Comparison of ENCODE assay signal across 8 cellular contexts in the genomic region with DNA sequence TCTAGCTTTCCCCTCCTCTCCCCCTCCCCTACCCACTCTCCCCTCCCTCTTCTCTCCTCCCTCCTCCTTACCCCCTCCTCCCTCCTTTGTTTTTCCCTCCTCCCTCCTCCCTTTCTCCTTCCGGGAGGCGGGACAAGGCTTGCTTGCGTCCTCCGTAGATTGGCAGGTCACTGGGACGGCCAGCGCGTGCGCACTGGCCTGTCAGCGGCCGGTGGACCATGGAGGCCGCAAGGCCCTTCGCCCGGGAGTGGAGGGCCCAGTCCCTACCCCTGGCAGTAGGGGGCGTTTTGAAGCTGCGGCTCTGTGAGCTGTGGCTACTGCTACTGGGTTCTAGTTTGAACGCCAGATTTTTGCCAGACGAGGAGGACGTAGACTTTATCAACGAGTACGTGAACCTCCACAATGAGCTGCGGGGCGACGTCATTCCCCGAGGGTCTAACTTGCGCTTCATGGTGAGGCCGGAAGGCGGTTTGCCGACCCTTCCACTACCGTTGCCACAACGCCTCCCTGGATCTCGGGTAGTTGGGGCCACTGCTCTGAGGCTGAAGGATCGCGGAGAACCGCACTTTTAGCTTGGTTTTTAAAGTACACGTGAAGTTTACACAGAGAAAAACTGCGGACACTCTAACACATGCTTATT. TPM values are rescaled to one million over a fixed set of nuclear protein-coding genes. Genes with fewer than 3 reads are reported as not detected.
DNase-seq lines count a peak whose midpoint lies in the region; ATAC-seq and TF ChIP-seq lines count a peak whose summit lies in the region.

TSS of gene GLIPR1L2 (plus strand) at position 191 of the 640 bp plus-strand sequence. CDS start at position 219, 28 bp downstream.

- peak within 1 kb of the TSS; percentile 92 for H3K27ac Mint-ChIP-seq in endodermal cell

- H3K4me1 ChIP-seq in endodermal cell (ENCODE audit: control insufficient read depth, insufficient read depth, low read length) = no peaks in the 10 kb centered on the region

- 80 to 85% methylated on average over 19 to 36 of the region's 36 CpGs for WGBS in endodermal cell (ENCODE audit: insufficient coverage in 1 of 2, insufficient read length in 1 of 2), 2 experiments

- H3K9me3 ChIP-seq in endodermal cell (ENCODE audit: control insufficient read depth, low read length) = no peaks in the 10 kb centered on the region

- peaks cover 3% of the 10 kb centered on the region for H3K4me1 Mint-ChIP-seq in endodermal cell

- H3K9me3 Mint-ChIP-seq in endodermal cell = no peaks in the 10 kb centered on the region

- ATAC-seq in GM19467 (IDR thresholded peaks at IDR 0.05; ENCODE audit: unreplicated experiment) = peak; percentile 99

- H3K27me3 Mint-ChIP-seq in endodermal cell (ENCODE audit: insufficient read depth) = no peaks in the 10 kb centered on the region

- H3K36me3 Mint-ChIP-seq in endodermal cell (ENCODE audit: low read depth) = no peaks in the 10 kb centered on the region

- DNase-seq in COLO829 (ENCODE audit: low spot score) (peak; percentile 55), HS-27A (ENCODE audit: low read depth) (peak; percentile 93), NK-92 (lab: John Stamatoyannopoulos, UW; ENCODE audit: unreplicated experiment) (peak; percentile 15), endodermal cell (peak; percentile 100), mesenteric fat pad (ENCODE audit: low spot score) (peak; percentile 96)
- peak; percentile 70 for DNase-seq in activated CD8-positive, alpha-beta memory T cell treated with anti-CD3 and anti-CD28 coated beads, Interleukin-2, amount 50 U/mL, for 24 hours (ENCODE audit: extremely low read depth)
- DNase-seq in stimulated activated CD8-positive, alpha-beta memory T cell treated with anti-CD3 and anti-CD28 coated beads, Interleukin-15, amount 100 ng/mL, for 1 hour (ENCODE audit: low read depth) = peak; percentile 77

- no peaks in the 10 kb centered on the region for H3K27me3 ChIP-seq in endodermal cell (ENCODE audit: control insufficient read depth, insufficient read depth, low read length, poor library complexity, severe bottlenecking)

- H3K9ac ChIP-seq in endodermal cell (ENCODE audit: extremely low read depth, low read length, poor library complexity, severe bottlenecking) = no peak within 1 kb of the TSS

- no peaks in the 10 kb centered on the region for H3K36me3 ChIP-seq in endodermal cell (ENCODE audit: control insufficient read depth, insufficient read depth, low read length)

- H3K27ac ChIP-seq in endodermal cell (ENCODE audit: low read depth, low read length) = no peak within 1 kb of the TSS

- peak within 1 kb of the TSS; percentile 79 for H3K4me3 Mint-ChIP-seq in endodermal cell

- TF ChIP-seq CTCF in endodermal cell (conservative IDR thresholded peaks at IDR 0.05) = peak; percentile 96

- peak within 1 kb of the TSS; percentile 69 for H3K4me3 ChIP-seq in endodermal cell (ENCODE audit: low read length)

RNA-seq across cellular contexts. Expression of gene GLIPR1L2, which starts in this region (rescaled TPM):
- under 1 TPM in 1 of 2 donors, not detected in 1; 0.58 TPM for total RNA-seq in endodermal cell
- polyA plus RNA-seq in endodermal cell (2013, experiment 1 of 2) = 0.11 TPM
- polyA plus RNA-seq in endodermal cell (2013, experiment 2 of 2) = 0.17 TPM
- total RNA-seq in mesenteric fat pad = 1.1 TPM

Comparison
In these comparisons a context has a peak if more than half of its experiments do, and no peak if none do; other contexts are left out.
1. Peak in DNase-seq and H3K4me3 ChIP-seq in endodermal cell; RNA of the gene not detected or under 1 TPM.
2. DNase-seq: peak in every context shown above with its lines; median percentile 100 in endodermal cell; 96 in mesenteric fat pad; 93 in HS-27A; 77 in stimulated activated CD8-positive, alpha-beta memory T cell treated with anti-CD3 and anti-CD28 coated beads, Interleukin-15, amount 100 ng/mL, for 1 hour; 70 in activated CD8-positive, alpha-beta memory T cell treated with anti-CD3 and anti-CD28 coated beads, Interleukin-2, amount 50 U/mL, for 24 hours; 55 in COLO829; 15 in NK-92.